20 cellular contexts compared by ENCODE assay signal in genomic region chr6:53252177-53252692, GRCh38.
DNase-seq lines count a peak whose midpoint lies in the region; ATAC-seq and TF ChIP-seq lines count a peak whose summit lies in the region.
"Had no signal": no experiment of that assay in that cellular context is flagged by ENCODE, and none has a peak within 500 bp of the region (broad histone marks: within the 10 kb centered on the region; RNA-seq: fewer than 3 reads in every experiment).

No MANE protein-coding gene starts in this region.

- H3K4me3 Mint-ChIP-seq in activated B cell treated with CpG ODN at 0.5 μM for 24 hours, result no peak overlapping the region
- no peak overlapping the region for H3K4me3 Mint-ChIP-seq in type B pancreatic cell
- H3K4me3 Mint-ChIP-seq: CD4-positive, alpha-beta T cell had no signal

- peaks cover 79% of the 10 kb centered on the region for H3K4me1 Mint-ChIP-seq in activated B cell treated with CpG ODN at 0.5 μM for 24 hours
- peaks cover 5% of the 10 kb centered on the region for H3K4me1 Mint-ChIP-seq in type B pancreatic cell (ENCODE audit: unreplicated experiment)

- CTCF ChIA-PET in HEK293 (lab: Yijun Ruan, JAX) (interaction anchor here (1.1 kb wide), 1 partner anchor 186 kb away, joined by 5 read pairs; no protein-coding TSS in a partner anchor), activated B cell treated with CpG ODN at 0.5 μM for 24 hours (lab: Charles Lee) (interaction anchor here (2.0 kb wide), 1 partner anchor 42 kb away, joined by 6 read pairs; no protein-coding TSS in a partner anchor)

- intact Hi-C loops in activated B cell treated with CpG ODN at 0.5 μM for 24 hours (cut with micrococcal nuclease), result loop anchor here (10.0 kb wide), 1 partner anchor 257 kb away; the partner anchor contains the start of gene GSTA4
- intact Hi-C loops in dorsolateral prefrontal cortex (cut with DNase I), result no loop called here

- H3K4me3 ChIP-seq in HEK293 (ENCODE audit: low read depth, low read length) (no peak overlapping the region), dorsolateral prefrontal cortex (no peak overlapping the region)
- H3K4me3 ChIP-seq: BLaER1, SJCRH30 had no signal

- no peaks in the 10 kb centered on the region for H3K9me3 Mint-ChIP-seq in activated B cell treated with CpG ODN at 0.5 μM for 24 hours
- H3K9me3 Mint-ChIP-seq in type B pancreatic cell, result no peaks in the 10 kb centered on the region
- H3K9me3 Mint-ChIP-seq: CD4-positive, alpha-beta T cell had no signal

- DNase-seq in activated B cell treated with CpG ODN at 0.5 μM for 24 hours (no peak), dorsolateral prefrontal cortex (no peak), type B pancreatic cell (ENCODE audit: extremely low spot score, unreplicated experiment) (no peak)
- DNase-seq in NK-92 treated with Interleukin-12 subunit alpha and Interleukin-12 subunit beta, amount 100 ng/mL, for 24 hours (lab: John Stamatoyannopoulos, UW), result no peak
- DNase-seq: Calu3; CD4-positive, alpha-beta T cell; DMS153; Kasumi-1; NCI-H1694; NCI-H2081; NCI-H2171; NCI-H345; NCI-H524; NCI-H774; SJCRH30 had no signal

- no peaks in the 10 kb centered on the region for H3K4me1 ChIP-seq in HEK293 (ENCODE audit: control insufficient read depth, insufficient read depth, low read length)
- H3K4me1 ChIP-seq: BLaER1, SJCRH30 had no signal

- H3K27me3 Mint-ChIP-seq in activated B cell treated with CpG ODN at 0.5 μM for 24 hours (no peaks in the 10 kb centered on the region), type B pancreatic cell (no peaks in the 10 kb centered on the region)
- H3K27me3 Mint-ChIP-seq: CD4-positive, alpha-beta T cell had no signal

- no peaks in the 10 kb centered on the region for H3K9me3 ChIP-seq in HEK293 (ENCODE audit: control insufficient read depth, insufficient read depth, low read depth, low read length)
- H3K9me3 ChIP-seq: BLaER1, SJCRH30 had no signal

- H3K27me3 ChIP-seq in dorsolateral prefrontal cortex, result no peaks in the 10 kb centered on the region
- H3K27me3 ChIP-seq: BLaER1, SJCRH30 had no signal

- H3K36me3 ChIP-seq in HEK293 (ENCODE audit: control insufficient read depth in 2 of 2, insufficient read depth in 1 of 2, low read length in 2 of 2), result no peaks in the 10 kb centered on the region
- H3K36me3 ChIP-seq: BLaER1, SJCRH30 had no signal

- H3K36me3 Mint-ChIP-seq in activated B cell treated with CpG ODN at 0.5 μM for 24 hours (ENCODE audit: low read depth) (peaks cover 15% of the 10 kb centered on the region), type B pancreatic cell (peaks cover 5% of the 10 kb centered on the region)

- ATAC-seq in activated B cell treated with CpG ODN at 0.5 μM for 24 hours (ENCODE audit: low read depth) (no peak), GM19463 (IDR thresholded peaks at IDR 0.05; ENCODE audit: unreplicated experiment) (no peak)
- ATAC-seq: HCT116 had no signal

- POLR2A ChIA-PET in HEK293 (lab: Yijun Ruan, JAX) (no interaction called here), activated B cell treated with CpG ODN at 0.5 μM for 24 hours (lab: Charles Lee) (no interaction called here)

- H3K27ac Mint-ChIP-seq in activated B cell treated with CpG ODN at 0.5 μM for 24 hours (peak overlapping the region; percentile 43), type B pancreatic cell (no peak overlapping the region)
- H3K27ac Mint-ChIP-seq: CD4-positive, alpha-beta T cell had no signal

- H3K27ac ChIP-seq in HEK293 (ENCODE audit: extremely low read depth, low read depth, low read length) (no peak overlapping the region), dorsolateral prefrontal cortex (peak overlapping the region in 43 of 59 donors; percentile 7 to 84 (median 64)), temporal lobe (ENCODE audit: low read depth, low read length) (peak overlapping the region; percentile 23)
- H3K27ac ChIP-seq: BLaER1, SJCRH30 had no signal

- TF ChIP-seq CTCF in HEK293 (tag by site-specific recombination; IDR thresholded peaks at IDR 0.05) (no peak), activated B cell treated with CpG ODN at 0.5 μM for 24 hours (IDR thresholded peaks at IDR 0.05) (no peak), dorsolateral prefrontal cortex (IDR thresholded peaks at IDR 0.05 in 54 of 56, conservative IDR thresholded peaks at IDR 0.05 in 2 of 56; ENCODE audit: low read depth in 1 of 56, partially characterized antibody in 56 of 56) (no peak), type B pancreatic cell (conservative IDR thresholded peaks at IDR 0.05) (no peak)

TF ChIP-seq in HEK293, 187 proteins besides CTCF, POLR2A, EP300 and RAD21:
- TF ChIP-seq ZNF521 (tag by site-specific recombination; IDR thresholded peaks at IDR 0.05) (no peak), ZNF24 (tag by site-specific recombination; IDR thresholded peaks at IDR 0.05) (0 out of 2 replicates have a peak, but pooled peaks have one; percentile 50), ZNF10 (tag by site-specific recombination; IDR thresholded peaks at IDR 0.05) (peak; percentile 83), PRDM1 (tag by site-specific recombination; IDR thresholded peaks at IDR 0.05) (peak; percentile 77), SP2 (tag by site-specific recombination; IDR thresholded peaks at IDR 0.05) (no peak)
